19 cellular contexts compared by ENCODE assay signal in the genomic region with DNA sequence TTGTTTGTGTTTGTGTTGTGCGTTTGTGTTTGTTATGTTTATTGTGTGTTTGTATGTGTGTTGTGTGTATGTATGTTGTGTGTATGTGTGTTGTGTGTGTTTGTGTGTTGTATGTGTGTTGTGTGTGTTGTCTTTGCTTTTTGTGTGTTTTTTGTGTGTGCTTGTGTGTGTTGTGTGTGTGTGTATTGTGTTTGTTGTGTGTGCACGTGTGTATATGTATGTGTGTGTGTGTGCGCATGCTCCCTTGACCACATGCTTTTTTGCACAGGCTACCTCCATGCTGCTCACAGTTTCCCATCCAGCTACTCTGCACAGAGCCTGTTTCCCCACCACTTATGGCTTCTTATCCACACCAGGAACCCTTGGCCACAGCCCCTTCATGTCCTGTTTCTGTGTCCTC.
"Had no signal": no experiment of that assay in that cellular context is flagged by ENCODE, and none has a peak within 500 bp of the region (broad histone marks: within the 10 kb centered on the region; RNA-seq: fewer than 3 reads in every experiment).

No MANE protein-coding gene starts in this region.

- H3K4me3 Mint-ChIP-seq: natural killer cell; stimulated activated naive B cell treated with anti-CD40 and anti-IgM and Interleukin-4, amounts not matched to agents 10 μg/mL and 1 μg/mL and 100 μg/mL, for 72 hours; stimulated activated naive CD8-positive, alpha-beta T cell treated with anti-CD3 and anti-CD28 coated beads, Interleukin-15, amount 100 ng/mL, for 72 hours had no signal

- H3K4me1 Mint-ChIP-seq: natural killer cell; stimulated activated naive B cell treated with anti-CD40 and anti-IgM and Interleukin-4, amounts not matched to agents 10 μg/mL and 1 μg/mL and 100 μg/mL, for 72 hours; stimulated activated naive CD8-positive, alpha-beta T cell treated with anti-CD3 and anti-CD28 coated beads, Interleukin-15, amount 100 ng/mL, for 72 hours had no signal

- H3K9ac ChIP-seq: parathyroid adenoma had no signal

- H3K36me3 ChIP-seq: heart right ventricle, spleen, tibial nerve, upper lobe of right lung had no signal

- H3K27ac Mint-ChIP-seq: natural killer cell; stimulated activated naive B cell treated with anti-CD40 and anti-IgM and Interleukin-4, amounts not matched to agents 10 μg/mL and 1 μg/mL and 100 μg/mL, for 72 hours; stimulated activated naive CD8-positive, alpha-beta T cell treated with anti-CD3 and anti-CD28 coated beads, Interleukin-15, amount 100 ng/mL, for 72 hours had no signal

- H3K4me1 ChIP-seq: heart right ventricle, parathyroid adenoma, psoas muscle, spleen, testis, tibial nerve, upper lobe of right lung had no signal

- DNase-seq: effector memory CD4-positive, alpha-beta T cell; heart right ventricle; hypothalamus; islet precursor cell; mammary epithelial cell; mucosa of descending colon; natural killer cell; psoas muscle; spleen; stimulated activated CD4-positive, alpha-beta T cell treated with anti-CD3 and anti-CD28 coated beads, Interleukin-2, amount 100 ng/mL, for 24 hours; stimulated activated CD4-positive, alpha-beta T cell treated with anti-CD3 and anti-CD28 coated beads, Interleukin-4, amount 100 ng/mL, for 4 hours; stimulated activated naive B cell treated with anti-CD40 and anti-IgM and Interleukin-4, amounts not matched to agents 10 μg/mL and 1 μg/mL and 100 μg/mL, for 72 hours; stimulated activated naive CD8-positive, alpha-beta T cell treated with anti-CD3 and anti-CD28 coated beads, Interleukin-15, amount 100 ng/mL, for 72 hours; testis; upper lobe of right lung had no signal

- H3K79me2 ChIP-seq: parathyroid adenoma had no signal

- H3K4me3 ChIP-seq: heart right ventricle, mucosa of descending colon, psoas muscle, spleen, testis, tibial nerve, upper lobe of right lung had no signal

- H3K27ac ChIP-seq: heart right ventricle, parathyroid adenoma, psoas muscle, spleen, testis, tibial nerve, upper lobe of right lung had no signal

- H3K27me3 ChIP-seq: heart right ventricle, spleen, testis, tibial nerve, upper lobe of right lung had no signal

- H3K27me3 Mint-ChIP-seq: stimulated activated naive B cell treated with anti-CD40 and anti-IgM and Interleukin-4, amounts not matched to agents 10 μg/mL and 1 μg/mL and 100 μg/mL, for 72 hours; stimulated activated naive CD8-positive, alpha-beta T cell treated with anti-CD3 and anti-CD28 coated beads, Interleukin-15, amount 100 ng/mL, for 72 hours had no signal

- FAIRE-seq: endometrium, frontal cortex had no signal

- H3K36me3 Mint-ChIP-seq: natural killer cell; stimulated activated naive B cell treated with anti-CD40 and anti-IgM and Interleukin-4, amounts not matched to agents 10 μg/mL and 1 μg/mL and 100 μg/mL, for 72 hours had no signal
